15 cellular contexts compared by ENCODE assay signal in genomic region chr18:62576858-62577512, GRCh38. TPM values are rescaled to one million over a fixed set of nuclear protein-coding genes. Genes with fewer than 3 reads are reported as not detected.
DNase-seq lines count a peak whose midpoint lies in the region; ATAC-seq, FAIRE-seq and TF ChIP-seq lines count a peak whose summit lies in the region.
"Had no signal": no experiment of that assay in that cellular context is flagged by ENCODE, and none has a peak within 500 bp of the region (broad histone marks: within the 10 kb centered on the region; RNA-seq: fewer than 3 reads in every experiment).

No MANE protein-coding gene starts in this region.

- peaks cover 19% of the 10 kb centered on the region for H3K36me3 Mint-ChIP-seq in IgD-negative memory B cell
- peaks cover 66% of the 10 kb centered on the region for H3K36me3 Mint-ChIP-seq in nephron progenitor cell (ENCODE audit: low read depth)
- peaks cover 28% of the 10 kb centered on the region for H3K36me3 Mint-ChIP-seq in osteocyte (ENCODE audit: unreplicated experiment)

- H3K4me1 Mint-ChIP-seq in IgD-negative memory B cell (peaks cover 8 to 22% (median 22%) of the 10 kb centered on the region in 3 donors), nephron progenitor cell (peaks cover 40% of the 10 kb centered on the region), osteocyte (ENCODE audit: unreplicated experiment) (peaks cover 5% of the 10 kb centered on the region)

- TF ChIP-seq CTCF in nephron progenitor cell (IDR thresholded peaks at IDR 0.05) (no peak), osteocyte (IDR thresholded peaks at IDR 0.05) (no peak)

- no peak for FAIRE-seq in RCC 7860 (lab: Jason Lieb, UNC)
- FAIRE-seq: pancreas had no signal

- H3K27me3 Mint-ChIP-seq in IgD-negative memory B cell (no peaks in the 10 kb centered on the region), nephron progenitor cell (ENCODE audit: low read depth, poor library complexity) (no peaks in the 10 kb centered on the region), osteocyte (ENCODE audit: unreplicated experiment) (no peaks in the 10 kb centered on the region)

- ATAC-seq in GM18868 (IDR thresholded peaks at IDR 0.05; ENCODE audit: unreplicated experiment) = peak; percentile 55
- ATAC-seq in GM21786 (IDR thresholded peaks at IDR 0.05; ENCODE audit: unreplicated experiment) = peak; percentile 62

- DNase-seq in nephron progenitor cell (no peak), RCC 7860 (ENCODE audit: low spot score) (no peak), NCI-H1092 treated with DMSO at 0.1 percent for 48 hours (lab: John Stamatoyannopoulos, UW) (no peak), osteocyte (ENCODE audit: extremely low spot score, unreplicated experiment) (no peak)
- DNase-seq: activated CD4-positive, alpha-beta T cell treated with anti-CD3 and anti-CD28 coated beads for 1 hour; activated naive CD4-positive, alpha-beta T cell treated with anti-CD3 and anti-CD28 coated beads, Interleukin-2, amount 50 U/mL, for 16 hours; dermis blood vessel endothelial cell; foreskin melanocyte; KG1; NCI-H2171; pancreas; stimulated activated CD4-positive, alpha-beta T cell treated with anti-CD3 and anti-CD28 coated beads, Interleukin-4, amount 100 ng/mL, for 24 hours had no signal

- H3K9me3 Mint-ChIP-seq in IgD-negative memory B cell = no peaks in the 10 kb centered on the region
- peaks cover 8% of the 10 kb centered on the region for H3K9me3 Mint-ChIP-seq in nephron progenitor cell
- H3K9me3 Mint-ChIP-seq in osteocyte (ENCODE audit: unreplicated experiment) = no peaks in the 10 kb centered on the region

- H3K4me3 Mint-ChIP-seq in IgD-negative memory B cell (peak overlapping the region in 1 of 4 donors; percentile 70), nephron progenitor cell (no peak overlapping the region), osteocyte (ENCODE audit: unreplicated experiment) (no peak overlapping the region)

- H3K27ac Mint-ChIP-seq in IgD-negative memory B cell (peak overlapping the region in 2 of 3 donors; percentile 4 to 35), nephron progenitor cell (peak overlapping the region; percentile 5), osteocyte (ENCODE audit: unreplicated experiment) (no peak overlapping the region)

RNA-seq across cellular contexts. Expression of gene ZCCHC2, which starts 54.2 kb away (rescaled TPM):
- 2.9 TPM for polyA plus RNA-seq in IgD-negative memory B cell
- 10.3 and 11.2 TPM in 2 replicates for total RNA-seq in osteocyte
